8 cellular contexts compared by ENCODE assay signal in genomic region chr10:12129222-12130111, GRCh38. TPM values are rescaled to one million over a fixed set of nuclear protein-coding genes. Genes with fewer than 3 reads are reported as not detected.
A peak's percentile ranks its signal among the peaks of the same experiment; 100 is the strongest.
DNase-seq lines count a peak whose midpoint lies in the region; ATAC-seq and TF ChIP-seq lines count a peak whose summit lies in the region.

Gene SEC61A2, plus strand, starts transcription at chr10:12129677. Its CDS starts 111 bp downstream, at chr10:12129788.

- H3K27me3 ChIP-seq in BLaER1 treated with 17β-estradiol and CSF1 and Interleukin-3, amounts not matched to agents 10 nM and 100 nM = no peaks in the 10 kb centered on the region
- H3K27me3 ChIP-seq in right lobe of liver = no peaks in the 10 kb centered on the region

- no peaks in the 10 kb centered on the region for H3K9me3 ChIP-seq in BLaER1 treated with 17β-estradiol and CSF1 and Interleukin-3, amounts not matched to agents 10 nM and 100 nM (replicated peaks in 1 of 11)
- no peaks in the 10 kb centered on the region for H3K9me3 ChIP-seq in right lobe of liver

- intact Hi-C loops in dendritic cell treated with granulocyte-macrophage colony-stimulating factor and Interleukin-4, amounts not matched to agents 40 ng/mL and 50 ng/mL, for 4 days (cut with micrococcal nuclease) = loop anchor here (1.0 to 5.0 kb wide), 3 partner anchors 61 to 86 kb away; partner anchors contain the start of genes CDC123, DHTKD1 and NUDT5
- intact Hi-C loops in right lobe of liver (cut with DNase I) = no loop called here

- under 1% methylated on average over 58 of the region's 108 CpGs for WGBS in right lobe of liver (ENCODE audit: insufficient coverage, low coverage, low lambda C conversion rate, missing lambda C conversion rate)

- peak within 1 kb of the TSS; percentile 73 to 93 (median 81) for H3K4me2 ChIP-seq in BLaER1 treated with 17β-estradiol and CSF1 and Interleukin-3, amounts not matched to agents 10 nM and 100 nM

- H3K4me1 Mint-ChIP-seq in dendritic cell treated with granulocyte-macrophage colony-stimulating factor and Interleukin-4, amounts not matched to agents 40 ng/mL and 50 ng/mL, for 4 days (ENCODE audit: low read depth) = peaks cover 24% of the 10 kb centered on the region

- H3K4me3 Mint-ChIP-seq in dendritic cell treated with granulocyte-macrophage colony-stimulating factor and Interleukin-4, amounts not matched to agents 40 ng/mL and 50 ng/mL, for 4 days = peak within 1 kb of the TSS; percentile 84

- peak; percentile 98 for ATAC-seq in GM19324 (IDR thresholded peaks at IDR 0.05; ENCODE audit: low FRiP score, unreplicated experiment)
- ATAC-seq in HG03460 (IDR thresholded peaks at IDR 0.05; ENCODE audit: unreplicated experiment) = peak; percentile 89
- ATAC-seq in right lobe of liver = peak; percentile 93 to 98 (median 96)

- DNase-seq in NCI-H69 (lab: John Stamatoyannopoulos, UW) (peak; percentile 92), right lobe of liver (peak; percentile 98 to 99 (median 98))
- DNase-seq in activated CD4-positive, alpha-beta T cell treated with anti-CD3 and anti-CD28 coated beads, Interleukin-2, amount 50 U/mL, for 24 hours (ENCODE audit: low read depth in 1 of 2, low spot score in 1 of 2) = peak; percentile 95
- peak; percentile 97 for DNase-seq in stimulated activated CD4-positive, alpha-beta T cell treated with anti-CD3 and anti-CD28 coated beads, Interleukin-4, amount 100 ng/mL, for 24 hours

- H3K9me3 Mint-ChIP-seq in dendritic cell treated with granulocyte-macrophage colony-stimulating factor and Interleukin-4, amounts not matched to agents 40 ng/mL and 50 ng/mL, for 4 days = no peaks in the 10 kb centered on the region

- peaks cover 0 to 19% (median 8%) of the 10 kb centered on the region in 11 experiments; a peak in 10 of 22 replicates for H4K20me1 ChIP-seq in BLaER1 treated with 17β-estradiol and CSF1 and Interleukin-3, amounts not matched to agents 10 nM and 100 nM

- peaks cover 7 to 22% (median 18%) of the 10 kb centered on the region in 10 experiments for H3K4me1 ChIP-seq in BLaER1 treated with 17β-estradiol and CSF1 and Interleukin-3, amounts not matched to agents 10 nM and 100 nM
- H3K4me1 ChIP-seq in right lobe of liver = no peaks in the 10 kb centered on the region

- H3K27ac ChIP-seq in BLaER1 treated with 17β-estradiol and CSF1 and Interleukin-3, amounts not matched to agents 10 nM and 100 nM = peak within 1 kb of the TSS; percentile 83 to 95 (median 92)
- peak within 1 kb of the TSS; percentile 90 to 91 (median 90) for H3K27ac ChIP-seq in right lobe of liver

- TF ChIP-seq POLR2A in right lobe of liver (IDR thresholded peaks at IDR 0.05) = peak; percentile 71

- H3K4me3 ChIP-seq in BLaER1 treated with 17β-estradiol and CSF1 and Interleukin-3, amounts not matched to agents 10 nM and 100 nM = peak within 1 kb of the TSS; percentile 83 to 100 (median 96)
- H3K4me3 ChIP-seq in right lobe of liver = peak within 1 kb of the TSS; percentile 71 to 93 (median 91)

- H3K9ac ChIP-seq in BLaER1 treated with 17β-estradiol and CSF1 and Interleukin-3, amounts not matched to agents 10 nM and 100 nM = peak within 1 kb of the TSS; percentile 85 to 95 (median 90)

- no peak for TF ChIP-seq CTCF in right lobe of liver (IDR thresholded peaks at IDR 0.05)

- peaks cover 4% of the 10 kb centered on the region for H3K27me3 Mint-ChIP-seq in dendritic cell treated with granulocyte-macrophage colony-stimulating factor and Interleukin-4, amounts not matched to agents 40 ng/mL and 50 ng/mL, for 4 days

- peaks cover 21% of the 10 kb centered on the region for H3K36me3 Mint-ChIP-seq in dendritic cell treated with granulocyte-macrophage colony-stimulating factor and Interleukin-4, amounts not matched to agents 40 ng/mL and 50 ng/mL, for 4 days (ENCODE audit: low read depth)

- peaks cover 4 to 38% (median 22%) of the 10 kb centered on the region in 11 experiments for H3K36me3 ChIP-seq in BLaER1 treated with 17β-estradiol and CSF1 and Interleukin-3, amounts not matched to agents 10 nM and 100 nM
- peaks cover 0 to 2% (median 0%) of the 10 kb centered on the region in 4 donors for H3K36me3 ChIP-seq in right lobe of liver

- peak within 1 kb of the TSS; percentile 92 for H3K27ac Mint-ChIP-seq in dendritic cell treated with granulocyte-macrophage colony-stimulating factor and Interleukin-4, amounts not matched to agents 40 ng/mL and 50 ng/mL, for 4 days

RNA-seq across cellular contexts. Expression of gene SEC61A2, which starts in this region (rescaled TPM):
- 1 to 10 TPM; 3.6 to 7.5 (median 6.5) TPM for total RNA-seq in right lobe of liver

Comparison
In these comparisons a context has a peak if more than half of its experiments do, and no peak if none do; other contexts are left out.
1. Peak in every context shown above with its lines: DNase-seq, ATAC-seq, H3K4me3 ChIP-seq and H3K27ac ChIP-seq.